ENCODE assay signal across 18 cellular contexts in genomic region chr11:61711037-61711436, GRCh38.
"Had no signal": no experiment of that assay in that cellular context is flagged by ENCODE, and none has a peak within 500 bp of the region (broad histone marks: within the 10 kb centered on the region; RNA-seq: fewer than 3 reads in every experiment).

No MANE protein-coding gene starts in this region.

- H3K27me3 ChIP-seq: esophagus muscularis mucosa, gastrocnemius medialis, ovary, thyroid gland, upper lobe of right lung had no signal

- H3K4me3 Mint-ChIP-seq: naive thymus-derived CD4-positive, alpha-beta T cell; nephron progenitor cell had no signal

- H3K4me1 ChIP-seq: thyroid gland, upper lobe of right lung had no signal

- H3K27ac Mint-ChIP-seq: naive thymus-derived CD4-positive, alpha-beta T cell; nephron progenitor cell had no signal

- H3K9me3 ChIP-seq: esophagus muscularis mucosa, gastrocnemius medialis, ovary, thyroid gland, upper lobe of right lung had no signal

- H3K27ac ChIP-seq: epithelial cell of prostate, esophagus muscularis mucosa, ovary, thyroid gland, upper lobe of right lung had no signal

- H3K36me3 Mint-ChIP-seq: naive thymus-derived CD4-positive, alpha-beta T cell had no signal

- H3K9me3 Mint-ChIP-seq: naive thymus-derived CD4-positive, alpha-beta T cell; nephron progenitor cell had no signal

- H3K4me3 ChIP-seq: esophagus muscularis mucosa, gastrocnemius medialis, ovary, thyroid gland, upper lobe of right lung had no signal

- H3K36me3 ChIP-seq: esophagus muscularis mucosa, gastrocnemius medialis, ovary, thyroid gland, upper lobe of right lung had no signal

- ATAC-seq: gastrocnemius medialis; left lobe of liver; naive thymus-derived CD4-positive, alpha-beta T cell; right cardiac atrium; upper lobe of right lung had no signal

- DNase-seq: central memory CD4-positive, alpha-beta T cell; effector CD8-positive, alpha-beta T cell; gastrocnemius medialis; islet precursor cell; mammary epithelial cell; naive thymus-derived CD4-positive, alpha-beta T cell; nephron progenitor cell; ovary; small intestine; stimulated activated CD4-positive, alpha-beta T cell treated with anti-CD3 and anti-CD28 coated beads, Interleukin-12 subunit alpha, Interleukin-12 subunit beta, amount 100 ng/mL, for 4 hours; stimulated activated CD4-positive, alpha-beta T cell treated with anti-CD3 and anti-CD28 coated beads, Interleukin-2, amount 100 ng/mL, for 48 hours; stimulated activated naive CD4-positive, alpha-beta T cell treated with Interleukin-2 at 50 U/mL for 16 hours; thyroid gland; upper lobe of right lung had no signal
